22 cellular contexts compared by ENCODE assay signal in genomic region chr14:47269788-47270492, GRCh38.
DNase-seq lines count a peak whose midpoint lies in the region; ATAC-seq and TF ChIP-seq lines count a peak whose summit lies in the region.
"Had no signal": no experiment of that assay in that cellular context is flagged by ENCODE, and none has a peak within 500 bp of the region (broad histone marks: within the 10 kb centered on the region; RNA-seq: fewer than 3 reads in every experiment).

No MANE protein-coding gene starts in this region.

- H3K9ac ChIP-seq in mammary epithelial cell (ENCODE audit: insufficient read depth, low read length): no peak overlapping the region
- peak overlapping the region; percentile 37 for H3K9ac ChIP-seq in mesenchymal stem cell (ENCODE audit: low read length)

- TF ChIP-seq CTCF in A673 (conservative IDR thresholded peaks at IDR 0.05; ENCODE audit: low read depth, low read length) (no peak), mammary epithelial cell (conservative IDR thresholded peaks at IDR 0.05 in 1 of 2, IDR thresholded peaks at IDR 0.05 in 1 of 2; ENCODE audit: extremely low read depth in 1 of 2, insufficient read depth in 1 of 2, low read depth in 1 of 2, low read length in 2 of 2) (no peak)

- no peak overlapping the region for H3K4ac ChIP-seq in mesenchymal stem cell (ENCODE audit: low read depth in 1 of 2, low read length in 2 of 2)

- 63% methylated on average over 6 of the region's 6 CpGs for WGBS in mammary epithelial cell (ENCODE audit: low coverage, missing lambda C conversion rate)
- 97% methylated on average over 3 of the region's 6 CpGs for WGBS in mesenchymal stem cell

- H3K4me1 Mint-ChIP-seq in T-cell: no peaks in the 10 kb centered on the region
- H3K4me1 Mint-ChIP-seq: memory B cell; naive thymus-derived CD4-positive, alpha-beta T cell had no signal

- no peak overlapping the region for H2BK120ac ChIP-seq in mesenchymal stem cell (ENCODE audit: low read depth, low read length)

- H3K27me3 ChIP-seq in A673 (replicated peaks; ENCODE audit: insufficient read depth, low read depth, low read length, poor library complexity) (no peaks in the 10 kb centered on the region), mammary epithelial cell (ENCODE audit: insufficient read depth, low read length) (no peaks in the 10 kb centered on the region), mesenchymal stem cell (ENCODE audit: control insufficient read depth in 1 of 2, insufficient read depth in 1 of 2, low read length in 2 of 2) (no peaks in the 10 kb centered on the region)
- H3K27me3 ChIP-seq: spleen had no signal

- POLR2A ChIA-PET in A673 (lab: Charles Lee; ENCODE audit: low non-redundant PET): interaction anchor here (0.7 kb wide), 1 partner anchor 24 kb away, joined by 4 read pairs; no protein-coding TSS in a partner anchor
- POLR2A ChIA-PET in T-cell (lab: Charles Lee): no interaction called here

- H3K9me3 Mint-ChIP-seq in T-cell: peaks cover 3 to 7% (median 6%) of the 10 kb centered on the region in 3 donors

- peak; percentile 67 for DNase-seq in A673 (ENCODE audit: low spot score)
- DNase-seq in NCI-H460 (ENCODE audit: extremely low read depth, low read depth): peak; percentile 19
- DNase-seq in mammary epithelial cell: no peak
- peak; percentile 70 for DNase-seq in mesenchymal stem cell
- no peak for DNase-seq in cortex of kidney (lab: John Stamatoyannopoulos, UW)
- DNase-seq in T-cell: no peak
- DNase-seq in C1 segment of cervical spinal cord (lab: John Stamatoyannopoulos, UW): no peak
- DNase-seq: activated CD4-positive, alpha-beta T cell treated with anti-CD3 and anti-CD28 coated beads, Interleukin-2, amount 50 U/mL, for 1 hour; activated CD8-positive, alpha-beta memory T cell treated with anti-CD3 and anti-CD28 coated beads, Interleukin-2, amount 50 U/mL, for 48 hours; activated effector memory CD4-positive, alpha-beta T cell treated with Interleukin-2 at 50 U/mL for 16 hours; central memory CD4-positive, alpha-beta T cell; effector memory CD4-positive, alpha-beta T cell; IMR-90; islet precursor cell; naive thymus-derived CD4-positive, alpha-beta T cell; NCI-H187; Right ventricle myocardium superior; spleen had no signal

- H3K27ac Mint-ChIP-seq in T-cell: no peak overlapping the region
- H3K27ac Mint-ChIP-seq: memory B cell; naive thymus-derived CD4-positive, alpha-beta T cell; progenitor cell of endocrine pancreas had no signal

- H3K79me2 ChIP-seq in mammary epithelial cell (ENCODE audit: insufficient read depth, low read length): no peaks in the 10 kb centered on the region

- H3K36me3 ChIP-seq in A673 (ENCODE audit: insufficient read depth, low read length, poor library complexity, severe bottlenecking): no peaks in the 10 kb centered on the region
- H3K36me3 ChIP-seq in mammary epithelial cell (ENCODE audit: insufficient read depth, low read length): no peaks in the 10 kb centered on the region
- H3K36me3 ChIP-seq in mesenchymal stem cell (ENCODE audit: control insufficient read depth in 1 of 2, insufficient read depth in 2 of 2, low read depth in 1 of 2, low read length in 2 of 2): no peaks in the 10 kb centered on the region
- H3K36me3 ChIP-seq: spleen had no signal

- BruUV-seq in A673 (replicated peaks; lab: Mats Ljungman, UMichigan) (no TSS peak), mammary epithelial cell (replicated peaks; lab: Mats Ljungman, UMichigan) (TSS peak; percentile 89)

- no peak overlapping the region for H2BK5ac ChIP-seq in mesenchymal stem cell (ENCODE audit: low read depth, low read length, poor library complexity, severe bottlenecking)

- H2AFZ ChIP-seq in mammary epithelial cell (ENCODE audit: low read depth, low read length) (no peak overlapping the region), mesenchymal stem cell (ENCODE audit: low read depth, low read length) (no peak overlapping the region)

- no peak overlapping the region for H3K4me3 Mint-ChIP-seq in T-cell
- H3K4me3 Mint-ChIP-seq: memory B cell; naive thymus-derived CD4-positive, alpha-beta T cell had no signal

- no peak overlapping the region for H4K91ac ChIP-seq in mesenchymal stem cell (ENCODE audit: low read length)

- ATAC-seq in T-cell (replicated peaks in 1 of 4): no peak
- no peak for ATAC-seq in HG02938 (IDR thresholded peaks at IDR 0.05; ENCODE audit: unreplicated experiment)
- ATAC-seq: naive thymus-derived CD4-positive, alpha-beta T cell had no signal

- H3K79me1 ChIP-seq in mesenchymal stem cell (replicated peaks; ENCODE audit: low read length, poor library complexity, severe bottlenecking): no peaks in the 10 kb centered on the region

- H3K18ac ChIP-seq in mesenchymal stem cell (ENCODE audit: low read depth in 1 of 2, low read length in 2 of 2): no peak overlapping the region

- H3K27me3 Mint-ChIP-seq in T-cell: no peaks in the 10 kb centered on the region
- H3K27me3 Mint-ChIP-seq: memory B cell; naive thymus-derived CD4-positive, alpha-beta T cell; progenitor cell of endocrine pancreas had no signal

- H3K14ac ChIP-seq in mesenchymal stem cell (ENCODE audit: low read length in 2 of 2): no peak overlapping the region

- H2BK15ac ChIP-seq in mesenchymal stem cell (ENCODE audit: low read depth, poor library complexity, severe bottlenecking): no peak overlapping the region

- dilution Hi-C loops in mammary epithelial cell (cut with HindIII; ENCODE audit: low sequenced_read_pairs): no loop called here

- H3K4me3 ChIP-seq in A673 (ENCODE audit: low read depth, low read length, poor library complexity, severe bottlenecking) (no peak overlapping the region), mammary epithelial cell (replicated peaks in 1 of 3; ENCODE audit: insufficient read depth in 1 of 3, low read depth in 2 of 3, low read length in 3 of 3) (no peak overlapping the region), mesenchymal stem cell (ENCODE audit: insufficient read depth in 1 of 2, low read depth in 1 of 2, low read length in 2 of 2) (peak overlapping the region in 1 of 2 experiments; percentile 34)
- H3K4me3 ChIP-seq: spleen had no signal

- H4K20me1 ChIP-seq in mammary epithelial cell (ENCODE audit: insufficient read depth, low read length): no peaks in the 10 kb centered on the region

- no peak overlapping the region for H3K4me2 ChIP-seq in mammary epithelial cell (ENCODE audit: insufficient read depth, low read depth, low read length)
- H3K4me2 ChIP-seq in mesenchymal stem cell (ENCODE audit: low read length, poor library complexity, severe bottlenecking): no peak overlapping the region

- in situ Hi-C loops in mammary epithelial cell (cut with MboI; ENCODE audit: low sequenced_read_pairs in 2 of 2): no loop called here

- H3K9me3 ChIP-seq in A673 (ENCODE audit: low read depth, low read length, poor library complexity, severe bottlenecking) (no peaks in the 10 kb centered on the region), mammary epithelial cell (replicated peaks; ENCODE audit: insufficient read depth, low read length) (peaks cover 16% of the 10 kb centered on the region), mesenchymal stem cell (ENCODE audit: control insufficient read depth, low read length) (no peaks in the 10 kb centered on the region)
- H3K9me3 ChIP-seq: spleen had no signal

- H3K4me1 ChIP-seq in A673 (ENCODE audit: insufficient read depth, low read length, poor library complexity, severe bottlenecking): peaks cover 20% of the 10 kb centered on the region
- H3K4me1 ChIP-seq in mammary epithelial cell (ENCODE audit: insufficient read depth, low read length): no peaks in the 10 kb centered on the region
- H3K4me1 ChIP-seq in mesenchymal stem cell (ENCODE audit: control insufficient read depth, insufficient read depth, low read depth, low read length): no peaks in the 10 kb centered on the region
- H3K4me1 ChIP-seq: spleen had no signal

- intact Hi-C loops in A673 (cut with micrococcal nuclease; ENCODE audit: unreplicated experiment) (loop anchor here (10.0 kb wide), 2 partner anchors 395 to 685 kb away; no protein-coding TSS in a partner anchor), mammary epithelial cell (cut with micrococcal nuclease) (loop anchor here (10.0 kb wide), 1 partner anchor 685 kb away; no protein-coding TSS in a partner anchor)

- no peak overlapping the region for H4K8ac ChIP-seq in mesenchymal stem cell (ENCODE audit: low read length)

- CTCF ChIA-PET in A673 (lab: Charles Lee): no interaction called here
- CTCF ChIA-PET in mammary epithelial cell (lab: Charles Lee; ENCODE audit: low non-redundant PET): no interaction called here
- CTCF ChIA-PET in T-cell (lab: Charles Lee): no interaction called here

- H3K23ac ChIP-seq in mesenchymal stem cell (ENCODE audit: low read length in 2 of 2): no peak overlapping the region

- H2AK5ac ChIP-seq in mesenchymal stem cell (ENCODE audit: low read length, severe bottlenecking): no peak overlapping the region

- no peak overlapping the region for H2BK12ac ChIP-seq in mesenchymal stem cell (ENCODE audit: low read length in 2 of 2)

- no peaks in the 10 kb centered on the region for H3K36me3 Mint-ChIP-seq in T-cell
- H3K36me3 Mint-ChIP-seq: memory B cell; naive thymus-derived CD4-positive, alpha-beta T cell had no signal

- H3K27ac ChIP-seq in A673 (ENCODE audit: low read depth, low read length, poor library complexity, severe bottlenecking): peak overlapping the region; percentile 92
- no peak overlapping the region for H3K27ac ChIP-seq in mammary epithelial cell (ENCODE audit: insufficient read depth, low read depth, low read length)
- no peak overlapping the region for H3K27ac ChIP-seq in mesenchymal stem cell (ENCODE audit: low read length, poor library complexity, severe bottlenecking)
- H3K27ac ChIP-seq: C4-2B, spleen had no signal

Comparison
In these comparisons a context has a peak if more than half of its experiments do, and no peak if none do; other contexts are left out.
1. DNase-seq: peak in A673 (single experiment), NCI-H460 (single experiment) and mesenchymal stem cell (single experiment); none in mammary epithelial cell (single experiment), cortex of kidney (single experiment), T-cell (0 of 34) and C1 segment of cervical spinal cord (0 of 14).